40 cellular contexts compared by ENCODE assay signal in the genomic region with DNA sequence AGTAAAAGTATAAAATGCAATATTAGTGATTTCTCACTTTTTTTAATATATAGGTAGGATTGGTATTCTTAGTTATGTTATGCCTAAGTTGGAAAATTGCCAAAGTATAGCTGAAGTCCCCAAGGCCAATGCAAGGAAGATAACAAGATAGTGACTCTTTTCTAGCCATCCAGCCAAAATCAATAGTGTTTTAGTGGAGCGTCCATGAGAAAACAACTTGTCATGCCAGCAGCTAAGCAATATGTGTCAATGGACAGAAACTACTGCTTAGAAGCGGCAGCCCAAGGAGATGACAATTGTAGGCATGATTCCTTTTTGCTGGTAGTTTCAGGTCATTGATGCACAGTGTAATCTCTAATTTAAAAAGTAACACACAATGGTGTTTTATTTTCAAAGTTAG.
"Had no signal": no experiment of that assay in that cellular context is flagged by ENCODE, and none has a peak within 500 bp of the region (broad histone marks: within the 10 kb centered on the region; RNA-seq: fewer than 3 reads in every experiment).

No MANE protein-coding gene starts in this region.

- H3K36me3 Mint-ChIP-seq: activated naive CD4-positive, alpha-beta T cell treated with anti-CD3 and anti-CD28 coated beads, Interleukin-2, amount 10 ng/mL, durations not matched to agents 7 days and 5 days; activated naive CD4-positive, alpha-beta T cell treated with anti-CD3 and anti-CD28 coated beads, Interleukin-2, amount 50 U/mL, for 24 hours; activated naive CD4-positive, alpha-beta T cell treated with anti-CD3 and anti-CD28 coated beads, Interleukin-2, amount 50 U/mL, for 72 hours; activated naive CD8-positive, alpha-beta T cell; activated naive CD8-positive, alpha-beta T cell treated with anti-CD3 and anti-CD28 coated beads for 36 hours; activated naive CD8-positive, alpha-beta T cell treated with anti-CD3 and anti-CD28 coated beads, Interleukin-2, amount 10 ng/mL, durations not matched to agents 7 days and 5 days; brain had no signal

- H3K27ac ChIP-seq: adrenal gland, ascending aorta, body of pancreas, brain microvascular endothelial cell, breast epithelium, cardiac muscle cell had no signal

- H3K27me3 Mint-ChIP-seq: activated naive CD4-positive, alpha-beta T cell treated with anti-CD3 and anti-CD28 coated beads, Interleukin-2, amount 10 ng/mL, durations not matched to agents 7 days and 5 days; activated naive CD4-positive, alpha-beta T cell treated with anti-CD3 and anti-CD28 coated beads, Interleukin-2, amount 50 U/mL, for 24 hours; activated naive CD8-positive, alpha-beta T cell; activated naive CD8-positive, alpha-beta T cell treated with anti-CD3 and anti-CD28 coated beads for 36 hours; activated naive CD8-positive, alpha-beta T cell treated with anti-CD3 and anti-CD28 coated beads, Interleukin-2, amount 10 ng/mL, durations not matched to agents 7 days and 5 days; activated naive CD8-positive, alpha-beta T cell treated with anti-CD3 and anti-CD28 coated beads, Interleukin-2, amount 50 U/mL, for 24 hours; activated T-cell treated with anti-CD3 and anti-CD28 coated beads, Interleukin-2, amount 50 U/mL, for 24 hours; activated T-helper 17 cell treated with anti-CD3 and anti-CD28 coated beads, Interleukin-2, amount 50 U/mL, for 72 hours; brain; central memory CD8-positive, alpha-beta T cell had no signal

- ATAC-seq: activated naive CD4-positive, alpha-beta T cell treated with anti-CD3 and anti-CD28 coated beads, Interleukin-2, amount 50 U/mL, for 72 hours; activated naive CD8-positive, alpha-beta T cell treated with anti-CD3 and anti-CD28 coated beads, Interleukin-2, amount 50 U/mL, for 24 hours; activated T-cell treated with anti-CD3 and anti-CD28 coated beads, Interleukin-2, amount 50 U/mL, for 4 hours; activated T-cell treated with anti-CD3 and anti-CD28 coated beads, Interleukin-2, amount 50 U/mL, for 72 hours; activated T-helper 17 cell treated with anti-CD3 and anti-CD28 coated beads, Interleukin-2, amount 50 U/mL, for 72 hours; body of pancreas had no signal

- H3K4me3 ChIP-seq: adrenal gland, ascending aorta, body of pancreas, breast epithelium, cardiac muscle cell had no signal

- H3K36me3 ChIP-seq: adrenal gland, ascending aorta, brain microvascular endothelial cell, breast epithelium, cardiac muscle cell had no signal

- H3K4me3 Mint-ChIP-seq: activated naive CD4-positive, alpha-beta T cell treated with anti-CD3 and anti-CD28 coated beads for 36 hours; activated naive CD4-positive, alpha-beta T cell treated with anti-CD3 and anti-CD28 coated beads, Interleukin-2, amount 10 ng/mL, durations not matched to agents 7 days and 5 days; activated naive CD4-positive, alpha-beta T cell treated with anti-CD3 and anti-CD28 coated beads, Interleukin-2, amount 50 U/mL, for 24 hours; activated naive CD8-positive, alpha-beta T cell; activated naive CD8-positive, alpha-beta T cell treated with anti-CD3 and anti-CD28 coated beads for 36 hours; activated naive CD8-positive, alpha-beta T cell treated with anti-CD3 and anti-CD28 coated beads, Interleukin-2, amount 10 ng/mL, durations not matched to agents 7 days and 5 days; activated naive CD8-positive, alpha-beta T cell treated with anti-CD3 and anti-CD28 coated beads, Interleukin-2, amount 50 U/mL, for 24 hours; activated T-cell treated with anti-CD3 and anti-CD28 coated beads, Interleukin-2, amount 50 U/mL, for 24 hours; activated T-cell treated with anti-CD3 and anti-CD28 coated beads, Interleukin-2, amount 50 U/mL, for 4 hours; activated T-cell treated with anti-CD3 and anti-CD28 coated beads, Interleukin-2, amount 50 U/mL, for 72 hours; activated T-helper 1 cell treated with anti-CD3 and anti-CD28 coated beads, Interleukin-12 subunit alpha, Interleukin-12 subunit beta, Interleukin-2, Interleukin-4 antibody, amounts not matched to agents 30 ng/mL and 10 ng/mL and 1 ng/mL, durations not matched to agents 14 hours and 24 hours and 36 hours; activated T-helper 17 cell treated with anti-CD3 and anti-CD28 coated beads, Interleukin-2, amount 50 U/mL, for 72 hours; brain; central memory CD8-positive, alpha-beta T cell had no signal

- H3K9me3 ChIP-seq: adrenal gland, ascending aorta, body of pancreas, breast epithelium had no signal

- FAIRE-seq: astrocyte, bronchial epithelial cell had no signal

- DNase-seq: activated effector memory CD4-positive, alpha-beta T cell treated with anti-CD3 and anti-CD28 coated beads, Interleukin-2, amount 50 U/mL, for 16 hours; activated effector memory CD4-positive, alpha-beta T cell treated with Interleukin-2 at 50 U/mL for 16 hours; activated gamma-delta T cell; activated gamma-delta T cell treated with Interleukin-2 at 50 U/mL for 16 hours; activated naive CD4-positive, alpha-beta T cell; activated naive CD4-positive, alpha-beta T cell treated with anti-CD3 and anti-CD28 coated beads for 36 hours; activated naive CD4-positive, alpha-beta T cell treated with anti-CD3 and anti-CD28 coated beads, Interleukin-2, amount 10 ng/mL, durations not matched to agents 7 days and 5 days; activated naive CD4-positive, alpha-beta T cell treated with anti-CD3 and anti-CD28 coated beads, Interleukin-2, amount 50 U/mL, for 16 hours; activated naive CD4-positive, alpha-beta T cell treated with Interleukin-2 at 50 U/mL for 16 hours; activated naive CD8-positive, alpha-beta T cell treated with anti-CD3 and anti-CD28 coated beads for 36 hours; activated naive CD8-positive, alpha-beta T cell treated with anti-CD3 and anti-CD28 coated beads, Interleukin-2, amount 10 ng/mL, durations not matched to agents 7 days and 5 days; activated naive CD8-positive, alpha-beta T cell treated with anti-CD3 and anti-CD28 coated beads, Interleukin-2, amount 50 U/mL, for 24 hours; activated T-cell treated with anti-CD3 and anti-CD28 coated beads, Interleukin-2, amount 50 U/mL, for 1 hour; activated T-cell treated with anti-CD3 and anti-CD28 coated beads, Interleukin-2, amount 50 U/mL, for 24 hours; activated T-cell treated with anti-CD3 and anti-CD28 coated beads, Interleukin-2, amount 50 U/mL, for 4 hours; activated T-cell treated with anti-CD3 and anti-CD28 coated beads, Interleukin-2, amount 50 U/mL, for 48 hours; activated T-cell treated with anti-CD3 and anti-CD28 coated beads, Interleukin-2, amount 50 U/mL, for 72 hours; adrenal gland; amniotic stem cell; amygdala; anterior cingulate cortex; aorta; body of pancreas; brain microvascular endothelial cell; caudate nucleus; central memory CD4-positive, alpha-beta T cell; cerebellar nuclear complex had no signal

- H3K27me3 ChIP-seq: ascending aorta, body of pancreas, brain microvascular endothelial cell, breast epithelium, cardiac muscle cell had no signal

- H3K9me3 Mint-ChIP-seq: activated naive CD8-positive, alpha-beta T cell treated with anti-CD3 and anti-CD28 coated beads, Interleukin-2, amount 10 ng/mL, durations not matched to agents 7 days and 5 days; activated T-cell treated with anti-CD3 and anti-CD28 coated beads, Interleukin-2, amount 50 U/mL, for 24 hours; brain had no signal

- H3K4me1 ChIP-seq: adrenal gland, ascending aorta, body of pancreas, breast epithelium had no signal

- H3K4me1 Mint-ChIP-seq: activated naive CD4-positive, alpha-beta T cell treated with anti-CD3 and anti-CD28 coated beads, Interleukin-2, amount 10 ng/mL, durations not matched to agents 7 days and 5 days; activated naive CD4-positive, alpha-beta T cell treated with anti-CD3 and anti-CD28 coated beads, Interleukin-2, amount 50 U/mL, for 24 hours; activated naive CD8-positive, alpha-beta T cell treated with anti-CD3 and anti-CD28 coated beads for 36 hours; activated naive CD8-positive, alpha-beta T cell treated with anti-CD3 and anti-CD28 coated beads, Interleukin-2, amount 10 ng/mL, durations not matched to agents 7 days and 5 days; activated naive CD8-positive, alpha-beta T cell treated with anti-CD3 and anti-CD28 coated beads, Interleukin-2, amount 50 U/mL, for 24 hours; activated T-helper 17 cell treated with anti-CD3 and anti-CD28 coated beads, Interleukin-2, amount 50 U/mL, for 72 hours; brain; central memory CD8-positive, alpha-beta T cell had no signal

- H3K27ac Mint-ChIP-seq: activated naive CD4-positive, alpha-beta T cell treated with anti-CD3 and anti-CD28 coated beads for 36 hours; activated naive CD4-positive, alpha-beta T cell treated with anti-CD3 and anti-CD28 coated beads, Interleukin-2, amount 10 ng/mL, durations not matched to agents 7 days and 5 days; activated naive CD4-positive, alpha-beta T cell treated with anti-CD3 and anti-CD28 coated beads, Interleukin-2, amount 50 U/mL, for 24 hours; activated naive CD4-positive, alpha-beta T cell treated with anti-CD3 and anti-CD28 coated beads, Interleukin-2, amount 50 U/mL, for 72 hours; activated naive CD8-positive, alpha-beta T cell; activated naive CD8-positive, alpha-beta T cell treated with anti-CD3 and anti-CD28 coated beads for 36 hours; activated naive CD8-positive, alpha-beta T cell treated with anti-CD3 and anti-CD28 coated beads, Interleukin-2, amount 10 ng/mL, durations not matched to agents 7 days and 5 days; activated naive CD8-positive, alpha-beta T cell treated with anti-CD3 and anti-CD28 coated beads, Interleukin-2, amount 50 U/mL, for 24 hours; activated T-cell treated with anti-CD3 and anti-CD28 coated beads, Interleukin-2, amount 50 U/mL, for 24 hours; activated T-cell treated with anti-CD3 and anti-CD28 coated beads, Interleukin-2, amount 50 U/mL, for 72 hours; activated T-helper 1 cell treated with anti-CD3 and anti-CD28 coated beads, Interleukin-12 subunit alpha, Interleukin-12 subunit beta, Interleukin-2, Interleukin-4 antibody, amounts not matched to agents 30 ng/mL and 10 ng/mL and 1 ng/mL, durations not matched to agents 14 hours and 24 hours and 36 hours; activated T-helper 17 cell treated with anti-CD3 and anti-CD28 coated beads, Interleukin-2, amount 50 U/mL, for 72 hours; activated T-helper 2 cell treated with anti-CD3 and anti-CD28 coated beads, Interferon-gamma antibody, Interleukin-2, Interleukin-4, amounts not matched to agents 10 μg/mL and 5 μg/mL and 100 μg/mL, durations not matched to agents 14 hours and 24 hours and 36 hours; brain had no signal
